ENCODE assay signal across 9 cellular contexts in genomic region chr13:33207616-33207964, GRCh38.
DNase-seq lines count a peak whose midpoint lies in the region; ATAC-seq and TF ChIP-seq lines count a peak whose summit lies in the region.
"Had no signal": no experiment of that assay in that cellular context is flagged by ENCODE, and none has a peak within 500 bp of the region (broad histone marks: within the 10 kb centered on the region; RNA-seq: fewer than 3 reads in every experiment).

No MANE protein-coding gene starts in this region.

- no peak for TF ChIP-seq CTCF in heart left ventricle (IDR thresholded peaks at IDR 0.05)

- H3K4me3 Mint-ChIP-seq in T-helper 1 cell treated with Interleukin-12 subunit alpha and Interleukin-12 subunit beta and Interleukin-4 antibody, amounts not matched to agents 30 μg/mL and 1 μg/mL, for 36 hours = no peak overlapping the region
- H3K4me3 Mint-ChIP-seq in activated naive CD8-positive, alpha-beta T cell treated with anti-CD3 and anti-CD28 coated beads, Interleukin-2, amount 50 U/mL, for 24 hours = no peak overlapping the region

- peak overlapping the region; percentile 62 for H3K27ac Mint-ChIP-seq in T-helper 1 cell treated with Interleukin-12 subunit alpha and Interleukin-12 subunit beta and Interleukin-4 antibody, amounts not matched to agents 30 μg/mL and 1 μg/mL, for 36 hours
- H3K27ac Mint-ChIP-seq in activated naive CD8-positive, alpha-beta T cell treated with anti-CD3 and anti-CD28 coated beads, Interleukin-2, amount 50 U/mL, for 24 hours = no peak overlapping the region

- DNase-seq in heart left ventricle (peak in 2 of 5 donors; percentile 47 to 59), NCI-H1930 (lab: John Stamatoyannopoulos, UW) (no peak)
- DNase-seq in activated naive CD8-positive, alpha-beta T cell treated with anti-CD3 and anti-CD28 coated beads, Interleukin-2, amount 50 U/mL, for 24 hours = no peak
- no peak for DNase-seq in activated CD4-positive, alpha-beta T cell treated with anti-CD3 and anti-CD28 coated beads, Interleukin-2, amount 50 U/mL, for 1 hour
- DNase-seq: activated naive CD4-positive, alpha-beta T cell; midbrain had no signal

- H3K4me1 ChIP-seq in heart left ventricle (peaks cover 0 to 69% (median 59%) of the 10 kb centered on the region in 12 donors), stomach smooth muscle (ENCODE audit: control insufficient read depth, insufficient read depth, low read length) (peaks cover 30% of the 10 kb centered on the region)

- H3K27me3 ChIP-seq in heart left ventricle (no peaks in the 10 kb centered on the region), stomach smooth muscle (ENCODE audit: control insufficient read depth in 1 of 2, insufficient read depth in 2 of 2, low read length in 2 of 2) (no peaks in the 10 kb centered on the region)

- H3K36me3 ChIP-seq in heart left ventricle = no peaks in the 10 kb centered on the region
- no peaks in the 10 kb centered on the region for H3K36me3 ChIP-seq in stomach smooth muscle (ENCODE audit: control insufficient read depth in 2 of 2, insufficient read depth in 2 of 2, low read length in 2 of 2)

- H3K27me3 Mint-ChIP-seq in T-helper 1 cell treated with Interleukin-12 subunit alpha and Interleukin-12 subunit beta and Interleukin-4 antibody, amounts not matched to agents 30 μg/mL and 1 μg/mL, for 36 hours (ENCODE audit: low read depth) = peaks cover 2% of the 10 kb centered on the region
- peaks cover 23% of the 10 kb centered on the region for H3K27me3 Mint-ChIP-seq in activated naive CD8-positive, alpha-beta T cell treated with anti-CD3 and anti-CD28 coated beads, Interleukin-2, amount 50 U/mL, for 24 hours

- ATAC-seq in GM21515 (IDR thresholded peaks at IDR 0.05; ENCODE audit: unreplicated experiment) (peak; percentile 51), heart left ventricle (peak in 3 of 4 donors; percentile 25 to 58 (median 35))
- no peak for ATAC-seq in activated naive CD8-positive, alpha-beta T cell treated with anti-CD3 and anti-CD28 coated beads, Interleukin-2, amount 50 U/mL, for 24 hours

- H3K36me3 Mint-ChIP-seq in T-helper 1 cell treated with Interleukin-12 subunit alpha and Interleukin-12 subunit beta and Interleukin-4 antibody, amounts not matched to agents 30 μg/mL and 1 μg/mL, for 36 hours (ENCODE audit: low read depth) = no peaks in the 10 kb centered on the region
- H3K36me3 Mint-ChIP-seq in activated naive CD8-positive, alpha-beta T cell treated with anti-CD3 and anti-CD28 coated beads, Interleukin-2, amount 50 U/mL, for 24 hours (ENCODE audit: low read depth) = no peaks in the 10 kb centered on the region

- TF ChIP-seq POLR2A in heart left ventricle (IDR thresholded peaks at IDR 0.05) = no peak

- H3K4me1 Mint-ChIP-seq in T-helper 1 cell treated with Interleukin-12 subunit alpha and Interleukin-12 subunit beta and Interleukin-4 antibody, amounts not matched to agents 30 μg/mL and 1 μg/mL, for 36 hours (ENCODE audit: low read depth) = peaks cover 49% of the 10 kb centered on the region
- peaks cover 7% of the 10 kb centered on the region for H3K4me1 Mint-ChIP-seq in activated naive CD8-positive, alpha-beta T cell treated with anti-CD3 and anti-CD28 coated beads, Interleukin-2, amount 50 U/mL, for 24 hours

- no peak overlapping the region for H3K4me3 ChIP-seq in heart left ventricle
- H3K4me3 ChIP-seq in stomach smooth muscle (ENCODE audit: low read length in 2 of 2) = peak overlapping the region in 1 of 2 donors; percentile 15

- 28 to 33% (median 32%) methylated on average over 3 of the region's 3 CpGs for WGBS in heart left ventricle, 4 donors

- H3K27ac ChIP-seq in heart left ventricle (peak overlapping the region in 10 of 12 donors; percentile 39 to 88 (median 72)), stomach smooth muscle (ENCODE audit: low read length) (peak overlapping the region; percentile 90)

- peak overlapping the region in 1 of 2 donors; percentile 24 for H3K9ac ChIP-seq in stomach smooth muscle (ENCODE audit: low read length in 2 of 2)

- intact Hi-C loops in heart left ventricle (cut with DNase I) = loop anchor here in 1 of 10 donors (5.0 kb wide), 2 partner anchors 80 to 335 kb away; no protein-coding TSS in a partner anchor

- H3K9me3 ChIP-seq in heart left ventricle (no peaks in the 10 kb centered on the region), stomach smooth muscle (ENCODE audit: control insufficient read depth in 2 of 2, low read length in 2 of 2) (no peaks in the 10 kb centered on the region)

- H3K9me3 Mint-ChIP-seq in T-helper 1 cell treated with Interleukin-12 subunit alpha and Interleukin-12 subunit beta and Interleukin-4 antibody, amounts not matched to agents 30 μg/mL and 1 μg/mL, for 36 hours = no peaks in the 10 kb centered on the region
- H3K9me3 Mint-ChIP-seq in activated naive CD8-positive, alpha-beta T cell treated with anti-CD3 and anti-CD28 coated beads, Interleukin-2, amount 50 U/mL, for 24 hours = no peaks in the 10 kb centered on the region
